18 cellular contexts compared by ENCODE assay signal in the genomic region with DNA sequence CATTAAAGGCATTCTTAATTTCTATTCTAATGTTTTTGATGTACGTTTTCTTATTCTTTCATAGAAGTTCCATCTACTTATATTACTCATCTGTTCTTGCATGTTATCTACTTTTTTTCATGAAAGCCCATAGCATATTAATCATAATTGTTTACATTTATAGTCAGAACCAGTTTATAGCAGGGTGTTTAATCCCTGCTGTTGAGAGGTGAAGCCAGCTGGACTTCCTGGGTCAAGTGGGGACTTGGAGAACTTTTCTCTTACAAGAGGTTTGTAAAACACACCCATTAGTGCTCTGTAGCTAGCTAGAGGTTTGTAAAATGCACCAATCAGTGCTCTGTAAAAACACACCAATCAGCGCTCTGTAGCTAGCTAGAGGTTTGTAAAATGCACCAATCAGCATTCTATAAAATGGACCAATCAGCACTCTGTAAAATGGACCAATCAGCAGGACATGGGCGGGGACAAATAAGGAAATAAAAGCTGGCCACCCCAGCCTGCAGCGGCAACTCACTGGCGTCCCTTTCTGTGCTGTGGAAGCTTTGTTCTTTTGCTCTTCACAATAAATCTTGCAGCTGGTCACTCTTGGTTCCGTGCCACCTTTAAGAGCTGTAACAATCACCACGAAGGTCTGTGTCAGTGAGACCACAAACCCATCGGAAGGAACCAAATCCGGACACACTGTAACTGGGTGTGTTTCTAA.
DNase-seq lines count a peak whose midpoint lies in the region; ATAC-seq, FAIRE-seq and TF ChIP-seq lines count a peak whose summit lies in the region.
"Had no signal": no experiment of that assay in that cellular context is flagged by ENCODE, and none has a peak within 500 bp of the region (broad histone marks: within the 10 kb centered on the region; RNA-seq: fewer than 3 reads in every experiment).

No MANE protein-coding gene starts in this region.

- H3K4me1 ChIP-seq in HepG2 (ENCODE audit: insufficient read depth, low read length) (no peaks in the 10 kb centered on the region), right lobe of liver (no peaks in the 10 kb centered on the region), fibroblast of lung (ENCODE audit: control insufficient read depth, extremely low read depth, insufficient read depth, low read length) (no peaks in the 10 kb centered on the region), foreskin keratinocyte (peaks cover 28% of the 10 kb centered on the region)

- TF ChIP-seq POLR2A in HepG2 (IDR thresholded peaks at IDR 0.05; ENCODE audit: insufficient read depth in 1 of 2, low read depth in 2 of 2, low read length in 2 of 2): no peak
- no peak for TF ChIP-seq POLR2A in right lobe of liver (IDR thresholded peaks at IDR 0.05)

- H3K9me3 ChIP-seq in HepG2 (ENCODE audit: low read length) (no peaks in the 10 kb centered on the region), right lobe of liver (no peaks in the 10 kb centered on the region), fibroblast of lung (ENCODE audit: control insufficient read depth, insufficient read depth, low read depth, low read length) (no peaks in the 10 kb centered on the region)

- H2AFZ ChIP-seq in HepG2 (ENCODE audit: low read length): no peak overlapping the region
- no peak overlapping the region for H2AFZ ChIP-seq in fibroblast of lung (ENCODE audit: low read length)

- TF ChIP-seq EP300 in HepG2 (IDR thresholded peaks at IDR 0.05; ENCODE audit: low read depth in 2 of 2, low read length in 2 of 2): no peak
- TF ChIP-seq EP300 in HepG2 (CRISPR knock-in tag; IDR thresholded peaks at IDR 0.05; ENCODE audit: borderline replicate concordance): no peak

- FAIRE-seq in HepG2 (lab: Jason Lieb, UNC) (no peak), urothelium cell line (lab: Jason Lieb, UNC) (peak; percentile 88)
- FAIRE-seq: GM12891, GM18507 had no signal

- TF ChIP-seq RAD21 in HepG2 (CRISPR knock-in tag; IDR thresholded peaks at IDR 0.05): no peak

- in situ Hi-C loops in HepG2 (cut with HindIII; ENCODE audit: extremely low pct_ligation_motif_present, low pct_unique_long_range_greater_than_20kb): no loop called here

- H3K4me3 ChIP-seq in HepG2 (replicated peaks in 1 of 3; ENCODE audit: insufficient read depth in 1 of 3, low read depth in 2 of 3, low read length in 3 of 3) (no peak overlapping the region), right lobe of liver (no peak overlapping the region), fibroblast of lung (replicated peaks in 1 of 4; ENCODE audit: control extremely low read depth in 1 of 4, insufficient read depth in 1 of 4, low read depth in 3 of 4, low read length in 4 of 4) (no peak overlapping the region)
- H3K4me3 ChIP-seq: BLaER1 treated with 17β-estradiol and CSF1 and Interleukin-3, amounts not matched to agents 10 nM and 100 nM had no signal

- no TSS peak for BruUV-seq in HepG2 (replicated peaks; lab: Mats Ljungman, UMichigan)

- H3K36me3 ChIP-seq in HepG2 (replicated peaks in 1 of 2; ENCODE audit: control insufficient read depth in 1 of 2, insufficient read depth in 2 of 2, low read length in 2 of 2) (no peaks in the 10 kb centered on the region), right lobe of liver (no peaks in the 10 kb centered on the region), fibroblast of lung (ENCODE audit: control insufficient read depth, insufficient read depth, low read length) (no peaks in the 10 kb centered on the region)

- H4K20me1 ChIP-seq in HepG2 (ENCODE audit: insufficient read depth, low read length): no peaks in the 10 kb centered on the region
- H4K20me1 ChIP-seq in fibroblast of lung (ENCODE audit: control insufficient read depth, extremely low read depth, insufficient read depth, low read length): no peaks in the 10 kb centered on the region
- H4K20me1 ChIP-seq: BLaER1 treated with 17β-estradiol and CSF1 and Interleukin-3, amounts not matched to agents 10 nM and 100 nM had no signal

- H3K9ac ChIP-seq in HepG2 (ENCODE audit: insufficient read depth, low read depth, low read length): no peak overlapping the region
- no peak overlapping the region for H3K9ac ChIP-seq in fibroblast of lung (ENCODE audit: insufficient read depth, low read length)
- H3K9ac ChIP-seq: BLaER1 treated with 17β-estradiol and CSF1 and Interleukin-3, amounts not matched to agents 10 nM and 100 nM had no signal

- CTCF ChIA-PET in HepG2 (lab: Yijun Ruan, JAX; ENCODE audit: low intra/inter-chr PET ratio, low total read pairs): no interaction called here

- DNase-seq in HepG2 (ENCODE audit: low spot score): no peak
- DNase-seq in right lobe of liver: no peak
- DNase-seq in amniotic epithelial cell (ENCODE audit: low read depth): peak; percentile 27
- peak; percentile 39 to 48 for DNase-seq in fibroblast of lung (ENCODE audit: low read depth in 2 of 2)
- no peak for DNase-seq in urothelium cell line (ENCODE audit: low spot score)
- no peak for DNase-seq in foreskin keratinocyte
- DNase-seq in AG08396 (ENCODE audit: low spot score): no peak
- DNase-seq: 8988T, GF-D8, HFFc6, NCI-H1436 treated with DMSO at 0.1 percent for 48 hours, NCI-H2081, NCI-H526 treated with DMSO at 0.1 percent for 48 hours, OCI-M1 had no signal

- intact Hi-C loops in HepG2 (cut with micrococcal nuclease; ENCODE audit: unreplicated experiment): no loop called here
- intact Hi-C loops in right lobe of liver (cut with DNase I): no loop called here

- H3K79me2 ChIP-seq in HepG2 (ENCODE audit: insufficient read depth, low read length) (no peaks in the 10 kb centered on the region), fibroblast of lung (ENCODE audit: control insufficient read depth, insufficient read depth, low read length) (peaks cover 2% of the 10 kb centered on the region)

- H3K27ac ChIP-seq in HepG2 (ENCODE audit: extremely low read length, insufficient read depth, low read length): no peak overlapping the region
- H3K27ac ChIP-seq in right lobe of liver: no peak overlapping the region
- no peak overlapping the region for H3K27ac ChIP-seq in fibroblast of lung (ENCODE audit: insufficient read depth, low read length)
- no peak overlapping the region for H3K27ac ChIP-seq in foreskin keratinocyte
- H3K27ac ChIP-seq: BLaER1 treated with 17β-estradiol and CSF1 and Interleukin-3, amounts not matched to agents 10 nM and 100 nM had no signal

- POLR2A ChIA-PET in HepG2 (lab: Yijun Ruan, JAX): no interaction called here

- 21% methylated on average over 9 of the region's 9 CpGs for WGBS in HepG2 (ENCODE audit: low lambda C conversion rate)
- WGBS in right lobe of liver (ENCODE audit: insufficient coverage, low coverage, low lambda C conversion rate, missing lambda C conversion rate): 85% methylated on average over 9 of the region's 9 CpGs

- H3K4me2 ChIP-seq in HepG2 (ENCODE audit: low read depth, low read length) (no peak overlapping the region), fibroblast of lung (ENCODE audit: extremely low read depth, insufficient read depth, low read length) (no peak overlapping the region)
- H3K4me2 ChIP-seq: BLaER1 treated with 17β-estradiol and CSF1 and Interleukin-3, amounts not matched to agents 10 nM and 100 nM had no signal

- ATAC-seq in HepG2 (no peak), right lobe of liver (no peak), HG02884 (IDR thresholded peaks at IDR 0.05; ENCODE audit: unreplicated experiment) (no peak), foreskin keratinocyte (no peak)

- H3K27me3 ChIP-seq in HepG2 (ENCODE audit: control insufficient read depth in 1 of 2, insufficient read depth in 2 of 2, low read length in 2 of 2) (no peaks in the 10 kb centered on the region), right lobe of liver (no peaks in the 10 kb centered on the region), fibroblast of lung (ENCODE audit: control insufficient read depth, insufficient read depth, low read length) (no peaks in the 10 kb centered on the region), foreskin keratinocyte (no peaks in the 10 kb centered on the region)
- H3K27me3 ChIP-seq: BLaER1 treated with 17β-estradiol and CSF1 and Interleukin-3, amounts not matched to agents 10 nM and 100 nM had no signal

- TF ChIP-seq CTCF in HepG2 (CRISPR knock-in tag; IDR thresholded peaks at IDR 0.05): no peak
- TF ChIP-seq CTCF in right lobe of liver (IDR thresholded peaks at IDR 0.05): no peak
- TF ChIP-seq CTCF in fibroblast of lung (conservative IDR thresholded peaks at IDR 0.05 in 1 of 2, IDR thresholded peaks at IDR 0.05 in 1 of 2; ENCODE audit: low read depth in 1 of 2, low read length in 2 of 2): no peak
- TF ChIP-seq CTCF in foreskin keratinocyte (conservative IDR thresholded peaks at IDR 0.05): no peak

TF ChIP-seq in HepG2, 621 proteins besides CTCF, POLR2A, EP300 and RAD21:
- TF ChIP-seq MAFK (conservative IDR thresholded peaks at IDR 0.05 in 1 of 2, IDR thresholded peaks at IDR 0.05 in 1 of 2; ENCODE audit: low read length in 2 of 2) (peak in 1 of 2 experiments; percentile 41; a peak in 2 of 4 replicates), NFYB (CRISPR knock-in tag; IDR thresholded peaks at IDR 0.05) (0 out of 2 replicates have a peak, but pooled peaks have one; percentile 34), ZNF496 (CRISPR knock-in tag; IDR thresholded peaks at IDR 0.05; ENCODE audit: insufficient replicate concordance) (no peak), SUZ12 (IDR thresholded peaks at IDR 0.05; ENCODE audit: low read depth, low read length) (no peak), SOX13 (IDR thresholded peaks at IDR 0.05) (no peak), SOX13 (CRISPR knock-in tag; conservative IDR thresholded peaks at IDR 0.05 in 1 of 2, IDR thresholded peaks at IDR 0.05 in 1 of 2) (no peak), NFYC (CRISPR knock-in tag; IDR thresholded peaks at IDR 0.05) (0 out of 2 replicates have a peak, but pooled peaks have one; percentile 28)
TF ChIP-seq in HepG2: peak in this region for 3.

Comparison
In these comparisons a context has a peak if more than half of its experiments do, and no peak if none do; other contexts are left out.
1. DNase-seq: peak in amniotic epithelial cell (single experiment) and fibroblast of lung (2 of 2); none in HepG2 (single experiment), right lobe of liver (0 of 3), urothelium cell line (single experiment), foreskin keratinocyte (0 of 2) and AG08396 (single experiment).